Comparison of ENCODE assay signal across 13 cellular contexts in genomic region chr6:142911395-142911794, GRCh38.
"Had no signal": no experiment of that assay in that cellular context is flagged by ENCODE, and none has a peak within 500 bp of the region (broad histone marks: within the 10 kb centered on the region; RNA-seq: fewer than 3 reads in every experiment).

No MANE protein-coding gene starts in this region.

- H3K27me3 ChIP-seq: testis had no signal

- H3K9me3 ChIP-seq: testis had no signal

- H3K4me3 ChIP-seq: smooth muscle cell, testis had no signal

- H3K27me3 Mint-ChIP-seq: activated naive CD4-positive, alpha-beta T cell treated with anti-CD3 and anti-CD28 coated beads, Interleukin-2, amount 10 ng/mL, durations not matched to agents 7 days and 5 days; effector memory CD8-positive, alpha-beta T cell; type B pancreatic cell had no signal

- H3K27ac ChIP-seq: testis had no signal

- ATAC-seq: effector memory CD8-positive, alpha-beta T cell; sciatic nerve had no signal

- DNase-seq: activated CD4-positive, alpha-beta T cell treated with anti-CD3 and anti-CD28 coated beads for 48 hours; activated naive CD4-positive, alpha-beta T cell treated with anti-CD3 and anti-CD28 coated beads, Interleukin-2, amount 10 ng/mL, durations not matched to agents 7 days and 5 days; amniotic stem cell; dermis blood vessel endothelial cell; effector memory CD8-positive, alpha-beta T cell; mesendoderm; stimulated activated CD4-positive, alpha-beta T cell treated with anti-CD3 and anti-CD28 coated beads, Interleukin-4, amount 100 ng/mL, for 1 hour; SW 1271; testis had no signal

- H3K4me3 Mint-ChIP-seq: activated naive CD4-positive, alpha-beta T cell treated with anti-CD3 and anti-CD28 coated beads, Interleukin-2, amount 10 ng/mL, durations not matched to agents 7 days and 5 days; nephron; type B pancreatic cell had no signal

- H3K4me1 ChIP-seq: testis had no signal

- H3K9me3 Mint-ChIP-seq: activated naive CD4-positive, alpha-beta T cell treated with anti-CD3 and anti-CD28 coated beads, Interleukin-2, amount 10 ng/mL, durations not matched to agents 7 days and 5 days; nephron had no signal

- H3K27ac Mint-ChIP-seq: activated naive CD4-positive, alpha-beta T cell treated with anti-CD3 and anti-CD28 coated beads, Interleukin-2, amount 10 ng/mL, durations not matched to agents 7 days and 5 days; nephron; type B pancreatic cell had no signal

- H3K4me2 ChIP-seq: smooth muscle cell had no signal
